In genomic region chr5:153937661-153938060, GRCh38 we compare ENCODE assay signal across 24 cellular contexts.
"Had no signal": no experiment of that assay in that cellular context is flagged by ENCODE, and none has a peak within 500 bp of the region (broad histone marks: within the 10 kb centered on the region; RNA-seq: fewer than 3 reads in every experiment).

No MANE protein-coding gene starts in this region.

- H3K36me3 ChIP-seq: ascending aorta had no signal

- H3K4me1 Mint-ChIP-seq: activated B cell treated with CpG ODN at 0.5 μM for 24 hours; activated CD4-positive, alpha-beta T cell treated with anti-CD3 and anti-CD28 coated beads, Interleukin-2, amount 10 ng/mL, durations not matched to agents 24 days and 14 days; activated CD8-positive, alpha-beta memory T cell treated with anti-CD3 and anti-CD28 coated beads, Interleukin-2, amount 10 ng/mL, durations not matched to agents 7 days and 5 days; activated naive CD8-positive, alpha-beta T cell treated with anti-CD3 and anti-CD28 coated beads, Interleukin-2, amount 50 U/mL, for 24 hours had no signal

- H3K27me3 ChIP-seq: ascending aorta, body of pancreas had no signal

- H3K27ac Mint-ChIP-seq: activated B cell treated with CpG ODN at 0.5 μM for 24 hours; activated CD4-positive, alpha-beta T cell treated with anti-CD3 and anti-CD28 coated beads, Interleukin-2, amount 10 ng/mL, durations not matched to agents 24 days and 14 days; activated CD8-positive, alpha-beta memory T cell treated with anti-CD3 and anti-CD28 coated beads, Interleukin-2, amount 10 ng/mL, durations not matched to agents 7 days and 5 days; activated naive CD4-positive, alpha-beta T cell treated with anti-CD3 and anti-CD28 coated beads, Interleukin-2, amount 50 U/mL, for 72 hours; activated naive CD8-positive, alpha-beta T cell treated with anti-CD3 and anti-CD28 coated beads, Interleukin-2, amount 50 U/mL, for 24 hours; activated T-cell treated with anti-CD3 and anti-CD28 coated beads, Interleukin-2, amount 50 U/mL, for 24 hours; activated T-helper 1 cell treated with anti-CD3 and anti-CD28 coated beads, Interleukin-12 subunit alpha, Interleukin-12 subunit beta, Interleukin-2, Interleukin-4 antibody, amounts not matched to agents 30 ng/mL and 10 ng/mL and 1 ng/mL, durations not matched to agents 14 hours and 24 hours and 36 hours; T-helper 1 cell treated with Interleukin-12 subunit alpha and Interleukin-12 subunit beta and Interleukin-4 antibody, amounts not matched to agents 30 μg/mL and 1 μg/mL, for 36 hours had no signal

- H3K4me3 Mint-ChIP-seq: activated B cell treated with CpG ODN at 0.5 μM for 24 hours; activated CD4-positive, alpha-beta T cell treated with anti-CD3 and anti-CD28 coated beads, Interleukin-2, amount 10 ng/mL, durations not matched to agents 24 days and 14 days; activated CD8-positive, alpha-beta memory T cell treated with anti-CD3 and anti-CD28 coated beads, Interleukin-2, amount 10 ng/mL, durations not matched to agents 7 days and 5 days; activated naive CD8-positive, alpha-beta T cell treated with anti-CD3 and anti-CD28 coated beads, Interleukin-2, amount 50 U/mL, for 24 hours; activated T-cell treated with anti-CD3 and anti-CD28 coated beads, Interleukin-2, amount 50 U/mL, for 24 hours; activated T-helper 1 cell treated with anti-CD3 and anti-CD28 coated beads, Interleukin-12 subunit alpha, Interleukin-12 subunit beta, Interleukin-2, Interleukin-4 antibody, amounts not matched to agents 30 ng/mL and 10 ng/mL and 1 ng/mL, durations not matched to agents 14 hours and 24 hours and 36 hours; T-helper 1 cell treated with Interleukin-12 subunit alpha and Interleukin-12 subunit beta and Interleukin-4 antibody, amounts not matched to agents 30 μg/mL and 1 μg/mL, for 36 hours had no signal

- H3K27me3 Mint-ChIP-seq: activated CD4-positive, alpha-beta T cell treated with anti-CD3 and anti-CD28 coated beads, Interleukin-2, amount 10 ng/mL, durations not matched to agents 24 days and 14 days; activated CD8-positive, alpha-beta memory T cell treated with anti-CD3 and anti-CD28 coated beads, Interleukin-2, amount 10 ng/mL, durations not matched to agents 7 days and 5 days; activated naive CD8-positive, alpha-beta T cell treated with anti-CD3 and anti-CD28 coated beads, Interleukin-2, amount 50 U/mL, for 24 hours had no signal

- H3K4me1 ChIP-seq: ascending aorta, body of pancreas had no signal

- H3K4me3 ChIP-seq: ascending aorta, body of pancreas had no signal

- H3K27ac ChIP-seq: ascending aorta, body of pancreas had no signal

- ATAC-seq: activated CD8-positive, alpha-beta memory T cell treated with anti-CD3 and anti-CD28 coated beads, Interleukin-2, amount 10 ng/mL, durations not matched to agents 7 days and 5 days; activated naive CD4-positive, alpha-beta T cell treated with anti-CD3 and anti-CD28 coated beads, Interleukin-2, amount 50 U/mL, for 72 hours; activated naive CD8-positive, alpha-beta T cell treated with anti-CD3 and anti-CD28 coated beads, Interleukin-2, amount 50 U/mL, for 24 hours; body of pancreas had no signal

- DNase-seq: activated B cell treated with CpG ODN at 0.5 μM for 24 hours; activated CD4-positive, alpha-beta T cell treated with anti-CD3 and anti-CD28 coated beads for 1 hour; activated CD4-positive, alpha-beta T cell treated with anti-CD3 and anti-CD28 coated beads, Interleukin-2, amount 10 ng/mL, durations not matched to agents 24 days and 14 days; activated CD4-positive, alpha-beta T cell treated with anti-CD3 and anti-CD28 coated beads, Interleukin-2, amount 50 U/mL, for 48 hours; activated CD8-positive, alpha-beta memory T cell treated with anti-CD3 and anti-CD28 coated beads, Interleukin-2, amount 10 ng/mL, durations not matched to agents 7 days and 5 days; activated effector memory CD4-positive, alpha-beta T cell treated with Interleukin-2 at 50 U/mL for 16 hours; activated naive CD4-positive, alpha-beta T cell; activated naive CD8-positive, alpha-beta T cell treated with anti-CD3 and anti-CD28 coated beads, Interleukin-2, amount 50 U/mL, for 24 hours; activated T-cell treated with anti-CD3 and anti-CD28 coated beads, Interleukin-2, amount 50 U/mL, for 24 hours; amniotic stem cell; body of pancreas; central memory CD4-positive, alpha-beta T cell; MM.1S; NCI-H1105 treated with DMSO at 0.1 percent for 48 hours; NCI-H1436 treated with DMSO at 0.1 percent for 48 hours; NCI-H187 treated with DMSO at 0.1 percent for 48 hours; NCI-H2081 treated with DMSO at 0.1 percent for 48 hours; NCI-H446; NCI-H524; SHP77 treated with DMSO at 0.1 percent for 48 hours had no signal
